8 cellular contexts compared by ENCODE assay signal in the genomic region with DNA sequence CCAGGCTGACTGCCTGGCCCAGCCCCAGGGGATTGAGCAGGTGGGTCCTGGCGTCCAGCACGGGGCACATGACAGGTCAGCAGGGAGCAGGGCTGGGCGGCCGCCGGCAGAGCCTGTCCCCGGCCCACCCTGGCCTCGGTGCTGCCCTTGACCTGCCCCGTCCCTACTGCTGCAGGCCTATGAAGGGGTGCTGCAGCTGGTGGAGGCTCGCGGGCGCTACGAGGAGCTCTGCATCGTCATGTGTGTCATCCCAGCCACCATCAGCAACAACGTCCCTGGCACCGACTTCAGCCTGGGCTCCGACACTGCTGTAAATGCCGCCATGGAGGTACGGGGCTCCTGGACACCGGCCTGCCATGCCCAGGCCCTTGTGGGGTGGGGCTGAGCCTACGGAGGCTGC. TPM values are rescaled to one million over a fixed set of nuclear protein-coding genes. Genes with fewer than 3 reads are reported as not detected.
"Had no signal": no experiment of that assay in that cellular context is flagged by ENCODE, and none has a peak within 500 bp of the region (broad histone marks: within the 10 kb centered on the region; RNA-seq: fewer than 3 reads in every experiment).

No MANE protein-coding gene starts in this region.

- ATAC-seq: GM23338 had no signal

- FAIRE-seq: H1, H54, HTR-8/SVneo had no signal

- H3K4me2 ChIP-seq: GM23338 had no signal

- H3K27ac Mint-ChIP-seq: GM23338, H9, IgD-negative memory B cell had no signal

- DNase-seq: H9, HCEC 1CT had no signal

- H2AFZ ChIP-seq: GM23338 had no signal

- H3K27me3 Mint-ChIP-seq: IgD-negative memory B cell had no signal

- H3K4me3 ChIP-seq: GM23338 had no signal

- H3K36me3 Mint-ChIP-seq: IgD-negative memory B cell had no signal

- H3K4me3 Mint-ChIP-seq: GM23338, H9 had no signal

- H3K9me3 Mint-ChIP-seq: GM23338, H9, IgD-negative memory B cell had no signal

- H3K4me1 Mint-ChIP-seq: GM23338, H9, IgD-negative memory B cell had no signal

RNA-seq across cellular contexts. Expression of gene TRPM2, which starts 29.8 kb away (rescaled TPM):
- total RNA-seq: HT-29 had no signal

RNA-seq across cellular contexts. Expression of gene AIRE, which starts 37.9 kb away (rescaled TPM):
- total RNA-seq: H1, HT-29 had no signal
- polyA plus RNA-seq: GM23338 had no signal
